In the genomic region with DNA sequence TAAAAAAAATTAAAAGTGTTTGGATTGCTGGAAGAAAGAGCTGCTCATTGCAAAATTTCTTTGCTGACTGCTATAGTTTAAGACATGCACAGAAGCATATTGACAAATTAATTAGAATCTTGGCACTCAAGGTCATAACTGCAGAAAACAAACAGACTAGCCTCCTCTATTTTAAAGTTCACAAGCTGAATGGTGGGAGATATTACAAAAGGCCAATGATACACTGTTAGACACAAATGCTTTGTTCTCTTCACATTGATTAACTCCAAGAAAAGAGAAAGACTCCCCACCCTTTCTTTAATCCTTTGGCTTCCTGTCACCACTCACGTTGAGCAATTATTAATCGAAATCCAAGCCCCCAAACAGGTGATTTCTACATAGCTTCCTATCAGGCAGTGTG, we compare ENCODE assay signal across 1 cellular context.
TF ChIP-seq lines count a peak whose summit lies in the region.

No MANE protein-coding gene starts in this region.

TF ChIP-seq in HepG2, 621 proteins besides CTCF, POLR2A, EP300 and RAD21 (continued from another document and continues in another):
- TF ChIP-seq ZSCAN21 (CRISPR knock-in tag; IDR thresholded peaks at IDR 0.05; ENCODE audit: borderline replicate concordance) (no peak), CREM (IDR thresholded peaks at IDR 0.05) (peak; percentile 30; the same call in 1 of the 2 replicates), CREM (CRISPR knock-in tag; IDR thresholded peaks at IDR 0.05) (no peak), ZSCAN12 (CRISPR knock-in tag; IDR thresholded peaks at IDR 0.05) (no peak), GATAD2A (CRISPR knock-in tag; IDR thresholded peaks at IDR 0.05) (peak; percentile 57; the same call in 1 of the 2 replicates), ZNF441 (CRISPR knock-in tag; IDR thresholded peaks at IDR 0.05; ENCODE audit: borderline replicate concordance) (no peak), RFX5 (IDR thresholded peaks at IDR 0.05; ENCODE audit: low read depth, low read length) (no peak), MAFF (IDR thresholded peaks at IDR 0.05; ENCODE audit: low read depth, low read length) (no peak), ZNF263 (CRISPR knock-in tag; IDR thresholded peaks at IDR 0.05) (no peak), FOXA3 (CRISPR knock-in tag; IDR thresholded peaks at IDR 0.05) (peak; percentile 55; the same call in 1 of the 2 replicates), ARNTL (CRISPR knock-in tag; IDR thresholded peaks at IDR 0.05) (no peak), ZBTB37 (CRISPR knock-in tag; IDR thresholded peaks at IDR 0.05) (no peak), HNF1A (IDR thresholded peaks at IDR 0.05; ENCODE audit: low read depth) (no peak), HNF1A (CRISPR knock-in tag; IDR thresholded peaks at IDR 0.05; ENCODE audit: borderline replicate concordance) (no peak), ATF3 (CRISPR knock-in tag; IDR thresholded peaks at IDR 0.05) (no peak), ZMYM4 (CRISPR knock-in tag; IDR thresholded peaks at IDR 0.05) (0 out of 2 replicates have a peak, but pooled peaks have one; percentile 12), ZNF776 (CRISPR knock-in tag; IDR thresholded peaks at IDR 0.05) (no peak), HDAC6 (IDR thresholded peaks at IDR 0.05; ENCODE audit: low read depth, low read length) (no peak), SP5 (CRISPR knock-in tag; IDR thresholded peaks at IDR 0.05; ENCODE audit: borderline replicate concordance, low read depth) (no peak), ATF7-NPFF (CRISPR knock-in tag; IDR thresholded peaks at IDR 0.05; ENCODE audit: low read depth) (no peak), SATB2 (CRISPR knock-in tag; IDR thresholded peaks at IDR 0.05) (no peak), TCF7L2 (IDR thresholded peaks at IDR 0.05; ENCODE audit: low read depth, low read length) (no peak), HMGXB4 (CRISPR knock-in tag; IDR thresholded peaks at IDR 0.05; ENCODE audit: borderline replicate concordance in 1 of 2, low read depth in 1 of 2) (no peak), U2AF2 (IDR thresholded peaks at IDR 0.05; ENCODE audit: low read depth, low read length) (no peak), ZFX (CRISPR knock-in tag; IDR thresholded peaks at IDR 0.05; ENCODE audit: low read depth) (no peak), CC2D1A (CRISPR knock-in tag; IDR thresholded peaks at IDR 0.05) (no peak), AHR (CRISPR knock-in tag; IDR thresholded peaks at IDR 0.05) (no peak), KLF13 (CRISPR knock-in tag; IDR thresholded peaks at IDR 0.05) (no peak), ONECUT2 (CRISPR knock-in tag; IDR thresholded peaks at IDR 0.05) (peak; percentile 29; the same call in 1 of the 2 replicates), ZNF556 (CRISPR knock-in tag; IDR thresholded peaks at IDR 0.05; ENCODE audit: borderline replicate concordance) (no peak), SOX13 (IDR thresholded peaks at IDR 0.05) (no peak), SOX13 (CRISPR knock-in tag; conservative IDR thresholded peaks at IDR 0.05 in 1 of 2, IDR thresholded peaks at IDR 0.05 in 1 of 2) (peak in 1 of 2 experiments; percentile 83; a peak in 2 of 4 replicates), ZNF724P (CRISPR knock-in tag; IDR thresholded peaks at IDR 0.05; ENCODE audit: borderline replicate concordance) (no peak), ZNF383 (CRISPR knock-in tag; IDR thresholded peaks at IDR 0.05; ENCODE audit: borderline replicate concordance) (no peak), CHD2 (IDR thresholded peaks at IDR 0.05; ENCODE audit: low read depth, low read length) (no peak), NR2F6 (IDR thresholded peaks at IDR 0.05) (0 out of 2 replicates have a peak, but pooled peaks have one; percentile 8), NR2F6 (CRISPR knock-in tag; IDR thresholded peaks at IDR 0.05) (no peak), GFI1 (CRISPR knock-in tag; IDR thresholded peaks at IDR 0.05; ENCODE audit: borderline replicate concordance) (no peak), TBL1XR1 (IDR thresholded peaks at IDR 0.05; ENCODE audit: borderline replicate concordance, low read length, partially characterized antibody) (no peak), MTA3 (CRISPR knock-in tag; IDR thresholded peaks at IDR 0.05) (no peak), PLRG1 (conservative IDR thresholded peaks at IDR 0.05) (no peak), RFX3 (CRISPR knock-in tag; IDR thresholded peaks at IDR 0.05) (no peak), TFE3 (CRISPR knock-in tag; IDR thresholded peaks at IDR 0.05) (no peak), ZNF510 (CRISPR knock-in tag; IDR thresholded peaks at IDR 0.05; ENCODE audit: low read depth) (no peak), POLR2AphosphoS2 (IDR thresholded peaks at IDR 0.05; ENCODE audit: low read depth, low read length) (no peak), ZNF180 (CRISPR knock-in tag; IDR thresholded peaks at IDR 0.05; ENCODE audit: borderline replicate concordance, low read depth) (no peak), EED (CRISPR knock-in tag; IDR thresholded peaks at IDR 0.05) (no peak), GATAD1 (CRISPR knock-in tag; IDR thresholded peaks at IDR 0.05) (no peak), ZNF713 (CRISPR knock-in tag; IDR thresholded peaks at IDR 0.05) (no peak)
- TF ChIP-seq, protein P1, sequence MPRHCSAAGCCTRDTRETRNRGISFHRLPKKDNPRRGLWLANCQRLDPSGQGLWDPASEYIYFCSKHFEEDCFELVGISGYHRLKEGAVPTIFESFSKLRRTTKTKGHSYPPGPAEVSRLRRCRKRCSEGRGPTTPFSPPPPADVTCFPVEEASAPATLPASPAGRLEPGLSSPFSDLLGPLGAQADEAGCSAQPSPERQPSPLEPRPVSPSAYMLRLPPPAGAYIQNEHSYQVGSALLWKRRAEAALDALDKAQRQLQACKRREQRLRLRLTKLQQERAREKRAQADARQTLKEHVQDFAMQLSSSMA (CRISPR knock-in tag; IDR thresholded peaks at IDR 0.05), result no peak
- TF ChIP-seq, protein P2, sequence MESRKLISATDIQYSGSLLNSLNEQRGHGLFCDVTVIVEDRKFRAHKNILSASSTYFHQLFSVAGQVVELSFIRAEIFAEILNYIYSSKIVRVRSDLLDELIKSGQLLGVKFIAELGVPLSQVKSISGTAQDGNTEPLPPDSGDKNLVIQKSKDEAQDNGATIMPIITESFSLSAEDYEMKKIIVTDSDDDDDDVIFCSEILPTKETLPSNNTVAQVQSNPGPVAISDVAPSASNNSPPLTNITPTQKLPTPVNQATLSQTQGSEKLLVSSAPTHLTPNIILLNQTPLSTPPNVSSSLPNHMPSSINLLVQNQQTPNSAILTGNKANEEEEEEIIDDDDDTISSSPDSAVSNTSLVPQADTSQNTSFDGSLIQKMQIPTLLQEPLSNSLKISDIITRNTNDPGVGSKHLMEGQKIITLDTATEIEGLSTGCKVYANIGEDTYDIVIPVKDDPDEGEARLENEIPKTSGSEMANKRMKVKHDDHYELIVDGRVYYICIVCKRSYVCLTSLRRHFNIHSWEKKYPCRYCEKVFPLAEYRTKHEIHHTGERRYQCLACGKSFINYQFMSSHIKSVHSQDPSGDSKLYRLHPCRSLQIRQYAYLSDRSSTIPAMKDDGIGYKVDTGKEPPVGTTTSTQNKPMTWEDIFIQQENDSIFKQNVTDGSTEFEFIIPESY (CRISPR knock-in tag; IDR thresholded peaks at IDR 0.05), result no peak
- TF ChIP-seq, protein P3, sequence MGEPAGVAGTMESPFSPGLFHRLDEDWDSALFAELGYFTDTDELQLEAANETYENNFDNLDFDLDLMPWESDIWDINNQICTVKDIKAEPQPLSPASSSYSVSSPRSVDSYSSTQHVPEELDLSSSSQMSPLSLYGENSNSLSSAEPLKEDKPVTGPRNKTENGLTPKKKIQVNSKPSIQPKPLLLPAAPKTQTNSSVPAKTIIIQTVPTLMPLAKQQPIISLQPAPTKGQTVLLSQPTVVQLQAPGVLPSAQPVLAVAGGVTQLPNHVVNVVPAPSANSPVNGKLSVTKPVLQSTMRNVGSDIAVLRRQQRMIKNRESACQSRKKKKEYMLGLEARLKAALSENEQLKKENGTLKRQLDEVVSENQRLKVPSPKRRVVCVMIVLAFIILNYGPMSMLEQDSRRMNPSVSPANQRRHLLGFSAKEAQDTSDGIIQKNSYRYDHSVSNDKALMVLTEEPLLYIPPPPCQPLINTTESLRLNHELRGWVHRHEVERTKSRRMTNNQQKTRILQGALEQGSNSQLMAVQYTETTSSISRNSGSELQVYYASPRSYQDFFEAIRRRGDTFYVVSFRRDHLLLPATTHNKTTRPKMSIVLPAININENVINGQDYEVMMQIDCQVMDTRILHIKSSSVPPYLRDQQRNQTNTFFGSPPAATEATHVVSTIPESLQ (CRISPR knock-in tag; conservative IDR thresholded peaks at IDR 0.05), result no peak
- TF ChIP-seq, protein P4, sequence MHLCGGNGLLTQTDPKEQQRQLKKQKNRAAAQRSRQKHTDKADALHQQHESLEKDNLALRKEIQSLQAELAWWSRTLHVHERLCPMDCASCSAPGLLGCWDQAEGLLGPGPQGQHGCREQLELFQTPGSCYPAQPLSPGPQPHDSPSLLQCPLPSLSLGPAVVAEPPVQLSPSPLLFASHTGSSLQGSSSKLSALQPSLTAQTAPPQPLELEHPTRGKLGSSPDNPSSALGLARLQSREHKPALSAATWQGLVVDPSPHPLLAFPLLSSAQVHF (CRISPR knock-in tag; IDR thresholded peaks at IDR 0.05), result no peak
